In the genomic region with DNA sequence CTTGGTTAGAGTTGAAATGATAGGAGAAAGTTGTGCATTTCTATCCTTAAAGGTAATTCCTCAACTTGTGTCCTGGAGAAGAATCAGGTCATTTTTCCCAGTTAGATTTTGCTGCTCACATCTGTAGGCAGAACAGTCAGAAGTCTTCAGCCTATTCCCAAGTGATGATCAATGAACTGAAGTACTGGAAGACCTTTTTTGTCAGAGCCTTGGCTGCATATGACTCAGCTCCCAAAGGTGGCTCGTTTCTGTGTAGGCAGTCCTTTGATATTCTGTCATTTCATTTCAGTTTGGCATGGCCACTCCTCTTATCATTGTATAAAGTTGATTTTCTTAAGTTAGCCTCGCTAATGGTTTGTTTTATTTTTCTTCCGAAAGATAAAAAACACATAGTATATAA, we compare ENCODE assay signal across 9 cellular contexts.
DNase-seq lines count a peak whose midpoint lies in the region; ATAC-seq, FAIRE-seq and TF ChIP-seq lines count a peak whose summit lies in the region.
"Had no signal": no experiment of that assay in that cellular context is flagged by ENCODE, and none has a peak within 500 bp of the region (broad histone marks: within the 10 kb centered on the region; RNA-seq: fewer than 3 reads in every experiment).

No MANE protein-coding gene starts in this region.

- no peak for FAIRE-seq in GM12892 (lab: Jason Lieb, UNC)

- ATAC-seq in T-cell (replicated peaks in 1 of 4): no peak
- ATAC-seq in GM19023 (IDR thresholded peaks at IDR 0.05; ENCODE audit: unreplicated experiment): no peak
- ATAC-seq in GM21360 (IDR thresholded peaks at IDR 0.05; ENCODE audit: unreplicated experiment): no peak
- no peak for ATAC-seq in HG03039 (IDR thresholded peaks at IDR 0.05; ENCODE audit: unreplicated experiment)

- H3K4me1 ChIP-seq in esophagus squamous epithelium: peaks cover 0 to 77% (median 51%) of the 10 kb centered on the region in 3 donors
- H3K4me1 ChIP-seq in spleen: peaks cover 51 to 100% (median 89%) of the 10 kb centered on the region in 6 donors

- 48 to 61% methylated on average over 3 of the region's 3 CpGs for WGBS in esophagus squamous epithelium, 2 donors
- WGBS in spleen, 5 donors: 57 to 78% (median 72%) methylated on average over 3 of the region's 3 CpGs

- POLR2A ChIA-PET in T-cell (lab: Charles Lee): interaction anchor here in 1 of 2 donors (0.7 to 1.7 kb wide), 4 partner anchors 12 to 36 kb away, joined by 3 to 16 read pairs (median 5); no protein-coding TSS in a partner anchor

- H3K27ac ChIP-seq in esophagus squamous epithelium (peak overlapping the region; percentile 18 to 82 (median 76)), spleen (peak overlapping the region; percentile 17 to 93 (median 90))
- H3K27ac ChIP-seq: SJCRH30 had no signal

- peaks cover 37% of the 10 kb centered on the region for H3K36me3 Mint-ChIP-seq in T-cell

- H3K36me3 ChIP-seq in esophagus squamous epithelium (peaks cover 0 to 70% (median under 1%) of the 10 kb centered on the region in 3 donors), spleen (peaks cover 0 to 77% (median 10%) of the 10 kb centered on the region in 6 donors)

- no peak overlapping the region for H3K4me3 ChIP-seq in esophagus squamous epithelium
- H3K4me3 ChIP-seq in spleen: peak overlapping the region in 1 of 8 donors; percentile 42
- H3K4me3 ChIP-seq: SJCRH30 had no signal

- TF ChIP-seq POLR2A in GM12892 (IDR thresholded peaks at IDR 0.05; ENCODE audit: low read depth, low read length) (peak; percentile 53), esophagus squamous epithelium (IDR thresholded peaks at IDR 0.05) (no peak), spleen (IDR thresholded peaks at IDR 0.05) (no peak)

- TF ChIP-seq CTCF in esophagus squamous epithelium (IDR thresholded peaks at IDR 0.05) (no peak), spleen (IDR thresholded peaks at IDR 0.05 in 8 of 11, conservative IDR thresholded peaks at IDR 0.05 in 3 of 11) (no peak)

- DNase-seq in GM12892 (ENCODE audit: insufficient read length) (no peak), T-cell (no peak), esophagus squamous epithelium (lab: John Stamatoyannopoulos, UW) (no peak), spleen (no peak), dedifferentiated amniotic fluid mesenchymal stem cell (ENCODE audit: extremely low spot score) (no peak)
- DNase-seq: SJCRH30 had no signal

- H3K9me3 ChIP-seq in esophagus squamous epithelium (no peaks in the 10 kb centered on the region), spleen (no peaks in the 10 kb centered on the region)
- H3K9me3 ChIP-seq: SJCRH30 had no signal

- intact Hi-C loops in esophagus squamous epithelium (cut with DNase I): no loop called here
- intact Hi-C loops in spleen (cut with DNase I; ENCODE audit: low total_unique reads): loop anchor here (10.0 kb wide), 1 partner anchor 79 kb away; no protein-coding TSS in a partner anchor

- H3K27me3 Mint-ChIP-seq in T-cell: no peaks in the 10 kb centered on the region

- peaks cover 81 to 92% (median 91%) of the 10 kb centered on the region in 3 donors for H3K4me1 Mint-ChIP-seq in T-cell

- peak overlapping the region; percentile 63 to 80 (median 74) for H3K4me3 Mint-ChIP-seq in T-cell

- CTCF ChIA-PET in T-cell (lab: Charles Lee): interaction anchor here in 1 of 2 donors (1.5 kb wide), 1 partner anchor 16 kb away, joined by 4 read pairs; no protein-coding TSS in a partner anchor

- H3K27me3 ChIP-seq in esophagus squamous epithelium: no peaks in the 10 kb centered on the region
- H3K27me3 ChIP-seq in spleen (replicated peaks in 1 of 7): no peaks in the 10 kb centered on the region
- H3K27me3 ChIP-seq: SJCRH30 had no signal

- no peaks in the 10 kb centered on the region for H3K9me3 Mint-ChIP-seq in T-cell

- peak overlapping the region; percentile 96 to 98 for H3K27ac Mint-ChIP-seq in T-cell
